Comparison of ENCODE assay signal across 8 cellular contexts in genomic region chr5:14208071-14209021, GRCh38.
DNase-seq lines count a peak whose midpoint lies in the region; ATAC-seq, FAIRE-seq and TF ChIP-seq lines count a peak whose summit lies in the region.

No MANE protein-coding gene starts in this region.

- H3K23ac ChIP-seq in trophoblast cell (ENCODE audit: low read length) = no peak overlapping the region

- no peak overlapping the region for H3K9ac ChIP-seq in trophoblast cell (ENCODE audit: low read length)

- no peak overlapping the region for H4K8ac ChIP-seq in trophoblast cell (ENCODE audit: low read depth, low read length)

- intact Hi-C loops in lower leg skin (cut with DNase I; ENCODE audit: low total_unique reads) (no loop called here), posterior vena cava (cut with DNase I) (no loop called here)

- H3K4me1 ChIP-seq in trophoblast cell (ENCODE audit: control insufficient read depth in 1 of 2, insufficient read depth in 2 of 2, low read length in 2 of 2) = peaks cover 5 to 18% of the 10 kb centered on the region in 2 experiments

- H3K36me3 ChIP-seq in trophoblast cell (ENCODE audit: control insufficient read depth in 1 of 2, insufficient read depth in 2 of 2, low read length in 2 of 2) = no peaks in the 10 kb centered on the region

- H2BK5ac ChIP-seq in trophoblast cell (ENCODE audit: low read depth, low read length, poor library complexity) = no peak overlapping the region

- no peak overlapping the region for H4K12ac ChIP-seq in trophoblast cell (ENCODE audit: low read depth, low read length)

- H2AK5ac ChIP-seq in trophoblast cell (ENCODE audit: low read length) = no peak overlapping the region

- H3K4ac ChIP-seq in trophoblast cell (ENCODE audit: low read depth, low read length) = peak overlapping the region; percentile 33

- no peak overlapping the region for H2BK120ac ChIP-seq in trophoblast cell (ENCODE audit: insufficient read depth, low read length, poor library complexity)

- no peaks in the 10 kb centered on the region for H3K27me3 ChIP-seq in trophoblast cell (ENCODE audit: insufficient read depth, low read length)

- H3K27ac ChIP-seq in trophoblast cell (ENCODE audit: low read depth, low read length) = no peak overlapping the region

- H3K14ac ChIP-seq in trophoblast cell (ENCODE audit: low read length) = no peak overlapping the region

- H3K9me3 ChIP-seq in trophoblast cell (ENCODE audit: insufficient read depth, low read depth, low read length) = peaks cover 1% of the 10 kb centered on the region

- H3K4me3 ChIP-seq in cardiac fibroblast (replicated peaks in 1 of 2; ENCODE audit: low read depth in 2 of 2, low read length in 2 of 2) = peak overlapping the region in 1 of 2 donors; percentile 15
- no peak overlapping the region for H3K4me3 ChIP-seq in trophoblast cell (ENCODE audit: low read depth, low read length)
- no peak overlapping the region for H3K4me3 ChIP-seq in lower leg skin (ENCODE audit: low read depth, poor library complexity, severe bottlenecking)

- H3K18ac ChIP-seq in trophoblast cell (ENCODE audit: low read length) = no peak overlapping the region

- no peak overlapping the region for H4K91ac ChIP-seq in trophoblast cell (ENCODE audit: low read depth, low read length)

- peak; percentile 48 for ATAC-seq in GM21367 (IDR thresholded peaks at IDR 0.05; ENCODE audit: unreplicated experiment)
- ATAC-seq in HG03571 (IDR thresholded peaks at IDR 0.05; ENCODE audit: unreplicated experiment) = peak; percentile 55

- peak; percentile 87 for DNase-seq in EL
- DNase-seq in cardiac fibroblast (ENCODE audit: low read depth in 2 of 2) = peak; percentile 69 to 95
- peak in 1 of 2 donors; percentile 50 for DNase-seq in trophoblast cell
- DNase-seq in urothelium cell line (ENCODE audit: low spot score) = no peak
- no peak for DNase-seq in lower leg skin (ENCODE audit: low spot score in 2 of 2)
- DNase-seq in posterior vena cava (ENCODE audit: low spot score) = no peak

- no peak for TF ChIP-seq POLR2A in lower leg skin (IDR thresholded peaks at IDR 0.05)

- peaks cover 31% of the 10 kb centered on the region for H3K79me2 ChIP-seq in trophoblast cell (ENCODE audit: control insufficient read depth, insufficient read depth, low read length, poor library complexity)

- H3K79me1 ChIP-seq in trophoblast cell (ENCODE audit: low read length) = peaks cover 2% of the 10 kb centered on the region

- no CpG with 5 or more reads among the region's 8 CpGs for WGBS in trophoblast cell (ENCODE audit: extremely low coverage, insufficient coverage, insufficient read length)
- 80 to 82% methylated on average over 8 of the region's 8 CpGs for WGBS in lower leg skin, 2 donors

- H3K4me2 ChIP-seq in trophoblast cell (ENCODE audit: low read length) = no peak overlapping the region

- no peak for TF ChIP-seq CTCF in cardiac fibroblast (IDR thresholded peaks at IDR 0.05; ENCODE audit: low read depth, low read length)
- TF ChIP-seq CTCF in lower leg skin (IDR thresholded peaks at IDR 0.05) = no peak

- H2AFZ ChIP-seq in trophoblast cell (ENCODE audit: insufficient read depth, low read length, poor library complexity) = no peak overlapping the region

- H2BK12ac ChIP-seq in trophoblast cell (ENCODE audit: low read length) = no peak overlapping the region

- no peak for FAIRE-seq in urothelium cell line (lab: Jason Lieb, UNC)

Comparison
In these comparisons a context has a peak if more than half of its experiments do, and no peak if none do; other contexts are left out.
1. DNase-seq: peak in EL (single experiment) and cardiac fibroblast (2 of 2); none in urothelium cell line (single experiment), lower leg skin (0 of 2) and posterior vena cava (single experiment).